ENCODE assay signal across 14 cellular contexts in genomic region chr3:172106037-172106559, GRCh38.
DNase-seq lines count a peak whose midpoint lies in the region; ATAC-seq, FAIRE-seq and TF ChIP-seq lines count a peak whose summit lies in the region.
"Had no signal": no experiment of that assay in that cellular context is flagged by ENCODE, and none has a peak within 500 bp of the region (broad histone marks: within the 10 kb centered on the region; RNA-seq: fewer than 3 reads in every experiment).

No MANE protein-coding gene starts in this region.

- peaks cover 85% of the 10 kb centered on the region for H3K4me1 Mint-ChIP-seq in activated naive CD8-positive, alpha-beta T cell (ENCODE audit: low read depth)
- H3K4me1 Mint-ChIP-seq in activated naive CD8-positive, alpha-beta T cell treated with anti-CD3 and anti-CD28 coated beads for 36 hours: peaks cover 81% of the 10 kb centered on the region
- peaks cover 74% of the 10 kb centered on the region for H3K4me1 Mint-ChIP-seq in stimulated activated effector memory CD8-positive, alpha-beta T cell treated with anti-CD3 and anti-CD28 coated beads, Interleukin-12 subunit alpha, Interleukin-12 subunit beta, amount 100 ng/mL, for 72 hours

- no peaks in the 10 kb centered on the region for H3K36me3 ChIP-seq in liver (ENCODE audit: control insufficient read depth in 4 of 4, insufficient read depth in 3 of 4, low read depth in 1 of 4, low read length in 3 of 4)
- no peaks in the 10 kb centered on the region for H3K36me3 ChIP-seq in aorta (ENCODE audit: control insufficient read depth in 1 of 2, insufficient read depth in 2 of 2, low read length in 1 of 2)
- H3K36me3 ChIP-seq: HAP-1, ovary, Peyer's patch had no signal

- FAIRE-seq in GM19239 (lab: Jason Lieb, UNC) (no peak), RCC 7860 (lab: Jason Lieb, UNC) (no peak)

- ATAC-seq in stimulated activated effector memory CD8-positive, alpha-beta T cell treated with anti-CD3 and anti-CD28 coated beads, Interleukin-12 subunit alpha, Interleukin-12 subunit beta, amount 100 ng/mL, for 72 hours: no peak
- ATAC-seq in aorta (ENCODE audit: low FRiP score): no peak

- TF ChIP-seq CTCF in RWPE1 (conservative IDR thresholded peaks at IDR 0.05; ENCODE audit: low read depth) (no peak), liver (IDR thresholded peaks at IDR 0.05; ENCODE audit: low read depth, low read length, missing input control) (no peak)

- 96% methylated on average over 2 of the region's 2 CpGs for WGBS in liver
- WGBS in aorta, 2 donors: 97 to 98% methylated on average over 2 of the region's 2 CpGs

- H3K27ac ChIP-seq in RWPE1 (0 out of 2 replicates have a peak overlapping the region, but pooled peaks have one; percentile 31), liver (ENCODE audit: low read depth in 1 of 2, low read length in 2 of 2) (peak overlapping the region; percentile 15 to 45), aorta (ENCODE audit: low read depth in 1 of 2, low read length in 2 of 2) (no peak overlapping the region)
- H3K27ac ChIP-seq: ovary had no signal

- peak overlapping the region in 1 of 2 donors; percentile 14 for H3K9ac ChIP-seq in liver (ENCODE audit: low read depth in 1 of 2, low read length in 2 of 2)

- peaks cover 18 to 40% (median 38%) of the 10 kb centered on the region in 4 donors for H3K4me1 ChIP-seq in liver (ENCODE audit: control insufficient read depth in 4 of 4, insufficient read depth in 4 of 4, low read length in 3 of 4)
- peaks cover 0 to 22% of the 10 kb centered on the region in 2 donors for H3K4me1 ChIP-seq in aorta (ENCODE audit: control insufficient read depth in 1 of 2, insufficient read depth in 2 of 2, low read length in 2 of 2)
- H3K4me1 ChIP-seq: HAP-1 had no signal

- intact Hi-C loops in aorta (cut with DNase I): no loop called here

- H3K36me3 Mint-ChIP-seq in activated naive CD8-positive, alpha-beta T cell: no peaks in the 10 kb centered on the region
- peaks cover 14% of the 10 kb centered on the region for H3K36me3 Mint-ChIP-seq in activated naive CD8-positive, alpha-beta T cell treated with anti-CD3 and anti-CD28 coated beads for 36 hours
- H3K36me3 Mint-ChIP-seq in stimulated activated effector memory CD8-positive, alpha-beta T cell treated with anti-CD3 and anti-CD28 coated beads, Interleukin-12 subunit alpha, Interleukin-12 subunit beta, amount 100 ng/mL, for 72 hours: peaks cover 14% of the 10 kb centered on the region

- no peak overlapping the region for H3K4me3 Mint-ChIP-seq in activated naive CD8-positive, alpha-beta T cell
- no peak overlapping the region for H3K4me3 Mint-ChIP-seq in activated naive CD8-positive, alpha-beta T cell treated with anti-CD3 and anti-CD28 coated beads for 36 hours
- peak overlapping the region; percentile 74 for H3K4me3 Mint-ChIP-seq in stimulated activated effector memory CD8-positive, alpha-beta T cell treated with anti-CD3 and anti-CD28 coated beads, Interleukin-12 subunit alpha, Interleukin-12 subunit beta, amount 100 ng/mL, for 72 hours

- H3K4me3 ChIP-seq in liver (ENCODE audit: low read depth in 1 of 3, low read length in 3 of 3) (no peak overlapping the region), aorta (ENCODE audit: low read length in 2 of 2) (no peak overlapping the region)
- H3K4me3 ChIP-seq: HAP-1, ovary, Peyer's patch had no signal

- no peaks in the 10 kb centered on the region for H3K9me3 Mint-ChIP-seq in activated naive CD8-positive, alpha-beta T cell (ENCODE audit: low read depth)
- H3K9me3 Mint-ChIP-seq in activated naive CD8-positive, alpha-beta T cell treated with anti-CD3 and anti-CD28 coated beads for 36 hours: no peaks in the 10 kb centered on the region
- no peaks in the 10 kb centered on the region for H3K9me3 Mint-ChIP-seq in stimulated activated effector memory CD8-positive, alpha-beta T cell treated with anti-CD3 and anti-CD28 coated beads, Interleukin-12 subunit alpha, Interleukin-12 subunit beta, amount 100 ng/mL, for 72 hours

- POLR2A ChIA-PET in RWPE1 (lab: Yijun Ruan, JAX; ENCODE audit: low non-redundant PET): no interaction called here

- no peak for TF ChIP-seq RAD21 in liver (IDR thresholded peaks at IDR 0.05)

- H3K27me3 ChIP-seq in liver (ENCODE audit: control insufficient read depth in 4 of 4, insufficient read depth in 4 of 4, low read length in 3 of 4) (no peaks in the 10 kb centered on the region), aorta (ENCODE audit: control insufficient read depth in 1 of 2, insufficient read depth in 2 of 2, low read length in 1 of 2) (no peaks in the 10 kb centered on the region)
- H3K27me3 ChIP-seq: ovary, Peyer's patch had no signal

- no peaks in the 10 kb centered on the region for H3K9me3 ChIP-seq in liver (ENCODE audit: control insufficient read depth in 4 of 4, low read length in 3 of 4)
- no peaks in the 10 kb centered on the region for H3K9me3 ChIP-seq in aorta (ENCODE audit: control insufficient read depth, low read length)
- H3K9me3 ChIP-seq: HAP-1, ovary, Peyer's patch had no signal

- DNase-seq in activated naive CD8-positive, alpha-beta T cell treated with anti-CD3 and anti-CD28 coated beads for 36 hours: no peak
- DNase-seq in RWPE1 (ENCODE audit: low spot score): no peak
- DNase-seq in stimulated activated effector memory CD8-positive, alpha-beta T cell treated with anti-CD3 and anti-CD28 coated beads, Interleukin-12 subunit alpha, Interleukin-12 subunit beta, amount 100 ng/mL, for 72 hours (ENCODE audit: low spot score in 2 of 2): no peak
- DNase-seq in GM19239 (ENCODE audit: insufficient read length, low spot score): no peak
- no peak for DNase-seq in aorta
- DNase-seq in RCC 7860 (ENCODE audit: low spot score): no peak
- DNase-seq: DMS 273 treated with DMSO at 0.1 percent for 48 hours, NCI-H1694 treated with DMSO at 0.1 percent for 48 hours, NCI-H526 treated with DMSO at 0.1 percent for 48 hours, ovary, Peyer's patch had no signal

- H3K27me3 Mint-ChIP-seq in activated naive CD8-positive, alpha-beta T cell: no peaks in the 10 kb centered on the region
- peaks cover 3% of the 10 kb centered on the region for H3K27me3 Mint-ChIP-seq in activated naive CD8-positive, alpha-beta T cell treated with anti-CD3 and anti-CD28 coated beads for 36 hours

- CTCF ChIA-PET in RWPE1 (lab: Yijun Ruan, JAX): no interaction called here

- H3K27ac Mint-ChIP-seq in activated naive CD8-positive, alpha-beta T cell: peak overlapping the region; percentile 94
- H3K27ac Mint-ChIP-seq in activated naive CD8-positive, alpha-beta T cell treated with anti-CD3 and anti-CD28 coated beads for 36 hours: no peak overlapping the region
- H3K27ac Mint-ChIP-seq in stimulated activated effector memory CD8-positive, alpha-beta T cell treated with anti-CD3 and anti-CD28 coated beads, Interleukin-12 subunit alpha, Interleukin-12 subunit beta, amount 100 ng/mL, for 72 hours: peak overlapping the region; percentile 95

TF ChIP-seq in liver, 16 proteins besides CTCF, POLR2A, EP300 and RAD21:
- TF ChIP-seq TAF1 (conservative IDR thresholded peaks at IDR 0.05): no peak

Comparison
In these comparisons a context has a peak if more than half of its experiments do, and no peak if none do; other contexts are left out.
1. H3K27ac ChIP-seq: peak in RWPE1 (single experiment) and liver (2 of 2); none in aorta (0 of 2).